In the genomic region with DNA sequence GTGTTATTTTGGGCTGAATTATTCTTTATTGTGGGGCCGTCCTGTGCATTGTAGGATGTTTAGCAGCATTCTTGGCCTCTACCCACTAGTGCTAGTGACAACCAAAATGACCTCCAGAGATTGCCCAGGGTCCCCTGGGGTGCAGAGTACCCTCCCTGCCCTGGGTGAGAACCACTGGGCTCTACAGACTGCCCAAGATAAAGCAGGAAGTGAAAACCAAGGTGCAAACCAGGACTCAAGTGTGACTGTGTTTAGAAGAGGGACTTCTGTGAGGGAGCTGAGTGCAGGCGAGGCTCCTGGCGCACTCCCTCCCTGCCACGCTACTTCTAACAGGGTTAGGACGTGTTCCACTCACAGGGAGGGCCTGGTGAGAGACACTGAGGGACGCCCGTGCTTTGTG, we compare ENCODE assay signal across 28 cellular contexts. TPM values are rescaled to one million over a fixed set of nuclear protein-coding genes. Genes with fewer than 3 reads are reported as not detected.
DNase-seq lines count a peak whose midpoint lies in the region; ATAC-seq, FAIRE-seq and TF ChIP-seq lines count a peak whose summit lies in the region.
"Had no signal": no experiment of that assay in that cellular context is flagged by ENCODE, and none has a peak within 500 bp of the region (broad histone marks: within the 10 kb centered on the region; RNA-seq: fewer than 3 reads in every experiment).

No MANE protein-coding gene starts in this region.

- no peaks in the 10 kb centered on the region for H3K9me3 ChIP-seq in T-helper 17 cell (ENCODE audit: control insufficient read depth, low read length, poor library complexity, severe bottlenecking)
- H3K9me3 ChIP-seq in GM12878 (replicated peaks; ENCODE audit: control insufficient read depth, insufficient read depth, low read length), result no peaks in the 10 kb centered on the region
- H3K9me3 ChIP-seq: BLaER1, heart left ventricle, SJCRH30 had no signal

- no peak overlapping the region for H3K4me3 Mint-ChIP-seq in activated naive CD4-positive, alpha-beta T cell treated with anti-CD3 and anti-CD28 coated beads, Interleukin-2, amount 10 ng/mL, durations not matched to agents 7 days and 5 days
- H3K4me3 Mint-ChIP-seq in T-helper 17 cell, result no peak overlapping the region
- H3K4me3 Mint-ChIP-seq in stimulated activated memory B cell treated with anti-CD40 and anti-IgM and Interleukin-4, amounts not matched to agents 10 μg/mL and 1 μg/mL and 100 μg/mL, for 72 hours, result no peak overlapping the region
- H3K4me3 Mint-ChIP-seq: endodermal cell, nephron, type B pancreatic cell had no signal

- intact Hi-C loops in GM12878 (cut with micrococcal nuclease; ENCODE audit: unreplicated experiment), result no loop called here

- SMC1A ChIA-PET in GM12878 (lab: Charles Lee; ENCODE audit: uncharacterized antibody, unreplicated experiment), result no interaction called here

- H3K9ac ChIP-seq in GM12878 (ENCODE audit: control insufficient read depth, insufficient read depth, low read length), result no peak overlapping the region
- H3K9ac ChIP-seq: BLaER1 had no signal

- H3K36me3 ChIP-seq in GM12878 (ENCODE audit: control insufficient read depth in 2 of 2, insufficient read depth in 2 of 2, low read length in 1 of 2), result peaks cover 0 to 2% of the 10 kb centered on the region in 2 experiments; a peak in 2 of 4 replicates

- peaks cover 24% of the 10 kb centered on the region for H3K4me1 Mint-ChIP-seq in activated naive CD4-positive, alpha-beta T cell treated with anti-CD3 and anti-CD28 coated beads, Interleukin-2, amount 10 ng/mL, durations not matched to agents 7 days and 5 days
- peaks cover 15% of the 10 kb centered on the region for H3K4me1 Mint-ChIP-seq in T-helper 17 cell
- H3K4me1 Mint-ChIP-seq in stimulated activated memory B cell treated with anti-CD40 and anti-IgM and Interleukin-4, amounts not matched to agents 10 μg/mL and 1 μg/mL and 100 μg/mL, for 72 hours, result peaks cover 12% of the 10 kb centered on the region
- H3K4me1 Mint-ChIP-seq: endodermal cell had no signal

- DNase-seq in activated naive CD4-positive, alpha-beta T cell treated with anti-CD3 and anti-CD28 coated beads, Interleukin-2, amount 10 ng/mL, durations not matched to agents 7 days and 5 days, result no peak
- DNase-seq in activated naive CD4-positive, alpha-beta T cell (lab: John Stamatoyannopoulos, UW), result no peak
- DNase-seq in T-helper 17 cell (no peak), GM12878 (ENCODE audit: low read depth, low spot score) (no peak), HCEC 1CT (no peak)
- DNase-seq: activated CD4-positive, alpha-beta T cell treated with anti-CD3 and anti-CD28 coated beads for 48 hours; activated gamma-delta T cell treated with Interleukin-2 at 50 U/mL for 16 hours; aorta; Calu3; cortex of kidney; DMS79 treated with DMSO at 0.1 percent for 48 hours; endodermal cell; foreskin fibroblast; heart left ventricle; midbrain; NCI-H2081; NCI-H2227 treated with DMSO at 0.1 percent for 48 hours; SJCRH30; stimulated activated CD8-positive, alpha-beta memory T cell treated with anti-CD3 and anti-CD28 coated beads, Interleukin-4, amount 100 ng/mL, for 48 hours had no signal

- no peak for TF ChIP-seq RAD21 in GM12878 (IDR thresholded peaks at IDR 0.05; ENCODE audit: insufficient read depth, low read depth, low read length)

- peaks cover 52% of the 10 kb centered on the region for H3K36me3 Mint-ChIP-seq in activated naive CD4-positive, alpha-beta T cell treated with anti-CD3 and anti-CD28 coated beads, Interleukin-2, amount 10 ng/mL, durations not matched to agents 7 days and 5 days
- peaks cover 5% of the 10 kb centered on the region for H3K36me3 Mint-ChIP-seq in T-helper 17 cell (ENCODE audit: low read depth)
- peaks cover 23% of the 10 kb centered on the region for H3K36me3 Mint-ChIP-seq in stimulated activated memory B cell treated with anti-CD40 and anti-IgM and Interleukin-4, amounts not matched to agents 10 μg/mL and 1 μg/mL and 100 μg/mL, for 72 hours

- RAD21 ChIA-PET in GM12878 (lab: Charles Lee; ENCODE audit: unreplicated experiment), result interaction anchor here (0.7 kb wide), 1 partner anchor 75 kb away, joined by 3 read pairs; no protein-coding TSS in a partner anchor

- POLR2A ChIA-PET in GM12878 (lab: Charles Lee), result no interaction called here

- no peak for TF ChIP-seq POLR2A in GM12878 (IDR thresholded peaks at IDR 0.05; ENCODE audit: low read depth, low read length)

- no peaks in the 10 kb centered on the region for H4K20me1 ChIP-seq in GM12878 (ENCODE audit: control insufficient read depth, insufficient read depth)
- H4K20me1 ChIP-seq: BLaER1 had no signal

- no peak overlapping the region for H3K27ac ChIP-seq in GM12878 (ENCODE audit: control insufficient read depth, insufficient read depth)
- H3K27ac ChIP-seq: BLaER1, cardiac muscle cell, SJCRH30 had no signal

- H3K27me3 Mint-ChIP-seq in activated naive CD4-positive, alpha-beta T cell treated with anti-CD3 and anti-CD28 coated beads, Interleukin-2, amount 10 ng/mL, durations not matched to agents 7 days and 5 days, result no peaks in the 10 kb centered on the region
- H3K27me3 Mint-ChIP-seq in T-helper 17 cell, result no peaks in the 10 kb centered on the region
- no peaks in the 10 kb centered on the region for H3K27me3 Mint-ChIP-seq in stimulated activated memory B cell treated with anti-CD40 and anti-IgM and Interleukin-4, amounts not matched to agents 10 μg/mL and 1 μg/mL and 100 μg/mL, for 72 hours
- H3K27me3 Mint-ChIP-seq: type B pancreatic cell had no signal

- no peak for FAIRE-seq in GM12878 (lab: Jason Lieb, UNC)
- FAIRE-seq: HTR-8/SVneo, K562 had no signal

- in situ Hi-C loops in GM12878 (cut with MboI), result loop anchor here (10.0 kb wide), 1 partner anchor 368 kb away; no protein-coding TSS in a partner anchor

- H3K9me3 Mint-ChIP-seq in activated naive CD4-positive, alpha-beta T cell treated with anti-CD3 and anti-CD28 coated beads, Interleukin-2, amount 10 ng/mL, durations not matched to agents 7 days and 5 days, result no peaks in the 10 kb centered on the region
- H3K9me3 Mint-ChIP-seq in stimulated activated memory B cell treated with anti-CD40 and anti-IgM and Interleukin-4, amounts not matched to agents 10 μg/mL and 1 μg/mL and 100 μg/mL, for 72 hours, result no peaks in the 10 kb centered on the region
- H3K9me3 Mint-ChIP-seq: endodermal cell, nephron, type B pancreatic cell had no signal

- H3K79me2 ChIP-seq in GM12878 (ENCODE audit: control insufficient read depth, insufficient read depth, low read length), result no peaks in the 10 kb centered on the region

- CTCF ChIA-PET in activated naive CD4-positive, alpha-beta T cell treated with anti-CD3 and anti-CD28 coated beads, Interleukin-2, amount 10 ng/mL, durations not matched to agents 7 days and 5 days (lab: Charles Lee), result no interaction called here
- CTCF ChIA-PET in GM12878 (lab: Yijun Ruan, JAX), result no interaction called here

- 66% methylated on average over 7 of the region's 7 CpGs for WGBS in GM12878 (ENCODE audit: insufficient coverage, insufficient replicate concordance, low lambda C conversion rate, missing lambda C conversion rate)

- no peak overlapping the region for H3K4me3 ChIP-seq in GM12878
- H3K4me3 ChIP-seq: BLaER1, cardiac muscle cell, heart left ventricle, K562, SJCRH30 had no signal

- TF ChIP-seq CTCF in GM12878 (IDR thresholded peaks at IDR 0.05 in 2 of 3, conservative IDR thresholded peaks at IDR 0.05 in 1 of 3; ENCODE audit: control insufficient read depth in 2 of 3, extremely low read depth in 1 of 3, insufficient read depth in 1 of 3, low read depth in 3 of 3, low read length in 3 of 3), result no peak

- H3K27me3 ChIP-seq in GM12878 (replicated peaks in 1 of 2; ENCODE audit: control insufficient read depth in 2 of 2, insufficient read depth in 2 of 2, low read length in 1 of 2), result no peaks in the 10 kb centered on the region
- H3K27me3 ChIP-seq: BLaER1, cardiac muscle cell, heart left ventricle, SJCRH30 had no signal

- ATAC-seq in T-helper 17 cell, result no peak
- peak; percentile 78 for ATAC-seq in GM12878
- peak; percentile 52 for ATAC-seq in stimulated activated memory B cell treated with anti-CD40 and anti-IgM and Interleukin-4, amounts not matched to agents 10 μg/mL and 1 μg/mL and 100 μg/mL, for 72 hours
- no peak for ATAC-seq in GM21619 (IDR thresholded peaks at IDR 0.05; ENCODE audit: unreplicated experiment)
- ATAC-seq: esophagus mucosa, heart left ventricle, K562 had no signal

- H3K4me1 ChIP-seq in GM12878 (ENCODE audit: control insufficient read depth, insufficient read depth, low read length), result no peaks in the 10 kb centered on the region; the same call in 1 of the 2 replicates
- H3K4me1 ChIP-seq: BLaER1, heart left ventricle had no signal

- H3K27ac Mint-ChIP-seq in activated naive CD4-positive, alpha-beta T cell treated with anti-CD3 and anti-CD28 coated beads, Interleukin-2, amount 10 ng/mL, durations not matched to agents 7 days and 5 days, result peak overlapping the region; percentile 51
- H3K27ac Mint-ChIP-seq in T-helper 17 cell, result peak overlapping the region; percentile 86
- H3K27ac Mint-ChIP-seq in stimulated activated memory B cell treated with anti-CD40 and anti-IgM and Interleukin-4, amounts not matched to agents 10 μg/mL and 1 μg/mL and 100 μg/mL, for 72 hours, result peak overlapping the region; percentile 54
- H3K27ac Mint-ChIP-seq: endodermal cell, nephron, type B pancreatic cell had no signal

- no TSS peak for BruUV-seq in GM12878 (replicated peaks; lab: Mats Ljungman, UMichigan)

- H3K4me2 ChIP-seq in GM12878 (ENCODE audit: control insufficient read depth, insufficient read depth), result no peak overlapping the region
- H3K4me2 ChIP-seq: BLaER1 had no signal

- TF ChIP-seq EP300 in GM12878 (IDR thresholded peaks at IDR 0.05; ENCODE audit: borderline replicate concordance in 1 of 2, control insufficient read depth in 1 of 2, low read depth in 2 of 2, low read length in 2 of 2), result no peak

- no peak overlapping the region for H2AFZ ChIP-seq in GM12878 (ENCODE audit: control insufficient read depth, low read depth, low read length)

RNA-seq across cellular contexts. Expression of a gene that starts 41.6 kb away (rescaled TPM):
- 10 to 100 TPM; 80.7 to 90.0 TPM for total RNA-seq in T-helper 17 cell
- 11.7 and 12.6 TPM in 2 replicates for total RNA-seq in GM12878 (2013; cell fraction: nucleolus; rRNA removed)
- 10.7 and 14.4 TPM in 2 replicates for total RNA-seq in GM12878 (2014; rRNA removed)
- total RNA-seq in GM12878 (2014; rRNA removed; fragmentation: Illumina TruSeq; extraction: Trizol), result 6.4 and 7.6 TPM in 2 replicates
- 23.0 and 23.3 TPM in 2 replicates for total RNA-seq in GM12878 (2021)
- 6.4 TPM for polyA plus RNA-seq in GM12878 (2011; ENCODE audit: low read depth)
- polyA plus RNA-seq in GM12878 (2011; rRNA removed), result 4.0 and 7.5 TPM in 2 replicates
- polyA plus RNA-seq in GM12878 (2011; cell fraction: cytosol; rRNA removed), result 8.6 and 11.8 TPM in 2 replicates
- 79.9 and 80.0 TPM in 2 replicates for polyA plus RNA-seq in GM12878 (2011; cell fraction: nucleus; rRNA removed)
- 11.7 and 12.5 TPM in 2 replicates for polyA plus RNA-seq in GM12878 (2012)
- polyA plus RNA-seq in GM12878 (2014; fragmentation: Illumina TruSeq; extraction: Trizol), result 2.6 and 6.1 TPM in 2 replicates
- 1 to 10 TPM in 1 of 2 experiments, under 1 TPM in 1; 0.66 to 1.1 TPM for polyA plus RNA-seq in GM12878 (2014; fragmentation: Nextera tagmentation; extraction: Ambion mirVana)
- 15.8 and 23.0 TPM in 2 replicates for polyA plus RNA-seq in GM12878 (2014; rRNA removed)
- 10 to 100 TPM; 22.3 to 22.9 TPM for polyA plus RNA-seq in GM12878 (2016; fragmentation: Nextera tagmentation; extraction: Ambion mirVana)
- 6.4 and 11.9 TPM in 2 replicates for polyA minus RNA-seq in GM12878 (2011; rRNA and poly(A)+ RNA removed)
- 4.8 and 5.2 TPM in 2 replicates for polyA minus RNA-seq in GM12878 (2011; cell fraction: cytosol; rRNA and poly(A)+ RNA removed)
- 10.2 and 16.4 TPM in 2 replicates for polyA minus RNA-seq in GM12878 (2011; cell fraction: nucleus; rRNA and poly(A)+ RNA removed)

RNA-seq across cellular contexts. Expression of a gene that starts 41.7 kb away (rescaled TPM):
- 100 to 1,000 TPM in 1 of 2 donors, 10 to 100 TPM in 1; 96.2 to 111 TPM for total RNA-seq in T-helper 17 cell
- total RNA-seq in GM12878 (2013; cell fraction: nucleolus; rRNA removed), result 14.4 and 17.1 TPM in 2 replicates
- total RNA-seq in GM12878 (2014; rRNA removed), result 32.6 and 36.7 TPM in 2 replicates
- total RNA-seq in GM12878 (2014; rRNA removed; fragmentation: Illumina TruSeq; extraction: Trizol), result 46.2 and 54.6 TPM in 2 replicates
- total RNA-seq in GM12878 (2021), result 18.9 and 23.0 TPM in 2 replicates
- polyA plus RNA-seq in GM12878 (2011; ENCODE audit: low read depth), result 32.0 TPM
- polyA plus RNA-seq in GM12878 (2011; rRNA removed), result 41.8 and 60.7 TPM in 2 replicates
- polyA plus RNA-seq in GM12878 (2011; cell fraction: cytosol; rRNA removed), result 20.5 and 23.6 TPM in 2 replicates
- 6.5 and 9.3 TPM in 2 replicates for polyA plus RNA-seq in GM12878 (2011; cell fraction: nucleus; rRNA removed)
- polyA plus RNA-seq in GM12878 (2012), result 24.9 and 32.2 TPM in 2 replicates
- polyA plus RNA-seq in GM12878 (2014; fragmentation: Illumina TruSeq; extraction: Trizol), result 52.4 and 53.3 TPM in 2 replicates
- polyA plus RNA-seq in GM12878 (2014; fragmentation: Nextera tagmentation; extraction: Ambion mirVana), result 10 to 100 TPM; 28.6 to 60.9 TPM
- polyA plus RNA-seq in GM12878 (2014; rRNA removed), result 37.5 and 40.0 TPM in 2 replicates
- 10 to 100 TPM; 56.9 to 59.0 TPM for polyA plus RNA-seq in GM12878 (2016; fragmentation: Nextera tagmentation; extraction: Ambion mirVana)
- polyA minus RNA-seq in GM12878 (2011; rRNA and poly(A)+ RNA removed), result 8.7 and 13.1 TPM in 2 replicates
- polyA minus RNA-seq in GM12878 (2011; cell fraction: cytosol; rRNA and poly(A)+ RNA removed), result 7.4 and 14.0 TPM in 2 replicates
- polyA minus RNA-seq in GM12878 (2011; cell fraction: nucleus; rRNA and poly(A)+ RNA removed), result 3.7 and 7.0 TPM in 2 replicates

RNA-seq across cellular contexts. Expression of a gene that starts 52.9 kb away (rescaled TPM):
- total RNA-seq in T-helper 17 cell, result 10 to 100 TPM; 16.7 to 17.2 TPM
- 43.7 and 49.9 TPM in 2 replicates for total RNA-seq in GM12878 (2013; cell fraction: nucleolus; rRNA removed)
- total RNA-seq in GM12878 (2014; rRNA removed), result 27.4 and 28.1 TPM in 2 replicates
- total RNA-seq in GM12878 (2014; rRNA removed; fragmentation: Illumina TruSeq; extraction: Trizol), result 28.9 and 29.1 TPM in 2 replicates
- 31.1 and 34.0 TPM in 2 replicates for total RNA-seq in GM12878 (2021)
- 22.8 TPM for polyA plus RNA-seq in GM12878 (2011; ENCODE audit: low read depth)
- polyA plus RNA-seq in GM12878 (2011; rRNA removed), result 44.7 and 45.4 TPM in 2 replicates
- polyA plus RNA-seq in GM12878 (2011; cell fraction: cytosol; rRNA removed), result 43.5 and 44.8 TPM in 2 replicates
- 22.0 and 25.2 TPM in 2 replicates for polyA plus RNA-seq in GM12878 (2011; cell fraction: nucleus; rRNA removed)
- polyA plus RNA-seq in GM12878 (2012), result 19.4 and 24.6 TPM in 2 replicates
- polyA plus RNA-seq in GM12878 (2014; fragmentation: Illumina TruSeq; extraction: Trizol), result 37.4 and 43.1 TPM in 2 replicates
- polyA plus RNA-seq in GM12878 (2014; fragmentation: Nextera tagmentation; extraction: Ambion mirVana), result 1 to 10 TPM; 3.2 to 8.0 TPM
- polyA plus RNA-seq in GM12878 (2014; rRNA removed), result 43.3 and 45.3 TPM in 2 replicates
- polyA plus RNA-seq in GM12878 (2016; fragmentation: Nextera tagmentation; extraction: Ambion mirVana), result 10 to 100 TPM; 60.7 to 60.8 TPM
- polyA minus RNA-seq in GM12878 (2011; rRNA and poly(A)+ RNA removed), result 32.3 and 34.5 TPM in 2 replicates
- 10.9 and 14.2 TPM in 2 replicates for polyA minus RNA-seq in GM12878 (2011; cell fraction: cytosol; rRNA and poly(A)+ RNA removed)
- polyA minus RNA-seq in GM12878 (2011; cell fraction: nucleus; rRNA and poly(A)+ RNA removed), result 9.7 and 17.6 TPM in 2 replicates

Comparison
In these comparisons a context has a peak if more than half of its experiments do, and no peak if none do; other contexts are left out.
1. ATAC-seq: peak in GM12878 (single experiment) and stimulated activated memory B cell treated with anti-CD40 and anti-IgM and Interleukin-4, amounts not matched to agents 10 μg/mL and 1 μg/mL and 100 μg/mL, for 72 hours (single experiment); none in T-helper 17 cell (single experiment) and GM21619 (single experiment).
2. Peak in every context shown above with its lines, with median percentiles within 50 percentile points of each other: H3K27ac Mint-ChIP-seq.